ENCODE assay signal across 20 cellular contexts in the genomic region with DNA sequence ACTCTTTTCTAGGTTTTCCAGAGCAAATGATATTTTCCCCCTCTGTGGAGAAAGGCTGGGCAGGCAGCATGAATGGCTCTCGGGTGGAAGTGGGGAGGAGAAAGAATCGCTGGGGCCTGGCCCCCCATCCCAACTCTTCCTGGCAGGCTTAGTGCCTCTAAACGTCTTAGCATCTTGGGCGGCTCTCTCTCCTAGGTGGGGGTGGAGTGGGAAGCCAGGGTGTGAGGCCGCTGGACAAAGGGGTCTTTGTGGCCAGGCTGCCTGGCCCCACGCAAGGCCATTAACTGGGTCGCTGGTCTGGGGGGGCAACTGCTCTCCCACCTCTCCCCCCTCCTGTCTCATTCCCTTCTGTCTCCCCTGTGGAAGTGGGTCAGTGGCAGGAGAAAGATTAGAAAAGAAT. TPM values are rescaled to one million over a fixed set of nuclear protein-coding genes. Genes with fewer than 3 reads are reported as not detected.
DNase-seq lines count a peak whose midpoint lies in the region; ATAC-seq and TF ChIP-seq lines count a peak whose summit lies in the region.
"Had no signal": no experiment of that assay in that cellular context is flagged by ENCODE, and none has a peak within 500 bp of the region (broad histone marks: within the 10 kb centered on the region; RNA-seq: fewer than 3 reads in every experiment).

No MANE protein-coding gene starts in this region.

- H3K27me3 Mint-ChIP-seq in endodermal cell (ENCODE audit: insufficient read depth) (no peaks in the 10 kb centered on the region), neural progenitor cell (ENCODE audit: insufficient read depth, low read depth) (no peaks in the 10 kb centered on the region)
- H3K27me3 Mint-ChIP-seq: activated CD4-positive, alpha-beta T cell treated with anti-CD3 and anti-CD28 coated beads, Interleukin-2, amount 10 ng/mL, durations not matched to agents 7 days and 5 days had no signal

- peak overlapping the region; percentile 89 for H3K9ac ChIP-seq in adipocyte (ENCODE audit: low read length)
- H3K9ac ChIP-seq in endodermal cell (ENCODE audit: extremely low read depth, low read length, poor library complexity, severe bottlenecking), result no peak overlapping the region
- no peak overlapping the region for H3K9ac ChIP-seq in neural progenitor cell

- H3K27ac ChIP-seq in endodermal cell (ENCODE audit: low read depth, low read length), result peak overlapping the region; percentile 21
- H3K27ac ChIP-seq in neural progenitor cell, result no peak overlapping the region
- H3K27ac ChIP-seq in thoracic aorta, result peak overlapping the region; percentile 56 to 57
- H3K27ac ChIP-seq: HL-60 had no signal

- ATAC-seq in thoracic aorta (ENCODE audit: insufficient number of reproducible peaks, low FRiP score, low read depth), result no peak

- H3K27ac Mint-ChIP-seq in endodermal cell (no peak overlapping the region), neural progenitor cell (peak overlapping the region; percentile 74)

- H3K27me3 ChIP-seq in adipocyte (replicated peaks; ENCODE audit: control insufficient read depth, insufficient read depth, low read length) (no peaks in the 10 kb centered on the region), endodermal cell (ENCODE audit: control insufficient read depth, insufficient read depth, low read length, poor library complexity, severe bottlenecking) (no peaks in the 10 kb centered on the region), neural progenitor cell (no peaks in the 10 kb centered on the region), thoracic aorta (replicated peaks; ENCODE audit: insufficient read depth) (no peaks in the 10 kb centered on the region)

- no peak overlapping the region for H2AFZ ChIP-seq in neural progenitor cell (replicated peaks)

- H3K79me2 ChIP-seq in neural progenitor cell (ENCODE audit: low read depth), result peaks cover 3% of the 10 kb centered on the region

- TF ChIP-seq CTCF in endodermal cell (conservative IDR thresholded peaks at IDR 0.05), result no peak
- TF ChIP-seq CTCF in neural progenitor cell (IDR thresholded peaks at IDR 0.05), result no peak
- no peak for TF ChIP-seq CTCF in thoracic aorta (IDR thresholded peaks at IDR 0.05)

- no peaks in the 10 kb centered on the region for H3F3A ChIP-seq in neural progenitor cell (ENCODE audit: low read depth)

- no peak overlapping the region for H3K4me2 ChIP-seq in neural progenitor cell

- DNase-seq in adipocyte (ENCODE audit: low read depth) (no peak), endodermal cell (no peak), neural progenitor cell (ENCODE audit: low spot score) (no peak), thoracic aorta (ENCODE audit: low spot score) (no peak), DMS 273 (lab: John Stamatoyannopoulos, UW; ENCODE audit: unreplicated experiment) (no peak), GDM1 (lab: John Stamatoyannopoulos, UW) (no peak), activated gamma-delta T cell (lab: John Stamatoyannopoulos, UW) (no peak)
- DNase-seq in activated CD4-positive, alpha-beta T cell treated with anti-CD3 and anti-CD28 coated beads, Interleukin-2, amount 50 U/mL, for 1 hour, result no peak
- DNase-seq: activated naive CD4-positive, alpha-beta T cell; activated T-cell treated with anti-CD3 and anti-CD28 coated beads for 4 hours; HCEC 1CT; naive B cell; NCI-H2029; NCI-H446 had no signal

- peaks cover 93% of the 10 kb centered on the region for H3K36me3 ChIP-seq in adipocyte (ENCODE audit: control insufficient read depth, insufficient read depth, low read length, severe bottlenecking)
- H3K36me3 ChIP-seq in endodermal cell (ENCODE audit: control insufficient read depth, insufficient read depth, low read length), result peaks cover 56% of the 10 kb centered on the region
- H3K36me3 ChIP-seq in neural progenitor cell, result no peaks in the 10 kb centered on the region
- peaks cover 73% of the 10 kb centered on the region for H3K36me3 ChIP-seq in thoracic aorta

- H4K20me1 ChIP-seq in neural progenitor cell (ENCODE audit: low read depth), result peaks cover 52% of the 10 kb centered on the region

- WGBS in endodermal cell (ENCODE audit: insufficient coverage in 1 of 2, insufficient read length in 1 of 2), 2 experiments, result 90 to 91% methylated on average over 2 to 7 of the region's 7 CpGs

- H3K36me3 Mint-ChIP-seq in endodermal cell (ENCODE audit: low read depth) (peaks cover 58% of the 10 kb centered on the region), neural progenitor cell (peaks cover 33% of the 10 kb centered on the region)
- H3K36me3 Mint-ChIP-seq: naive B cell had no signal

- H3K4me3 ChIP-seq in adipocyte (ENCODE audit: low read length) (no peak overlapping the region), endodermal cell (ENCODE audit: low read length) (no peak overlapping the region), neural progenitor cell (no peak overlapping the region), thoracic aorta (no peak overlapping the region)
- H3K4me3 ChIP-seq: coronary artery, lung had no signal

- peaks cover 23% of the 10 kb centered on the region for H3K4me1 Mint-ChIP-seq in endodermal cell
- peaks cover 45% of the 10 kb centered on the region for H3K4me1 Mint-ChIP-seq in neural progenitor cell
- H3K4me1 Mint-ChIP-seq: naive B cell had no signal

- H3K4me1 ChIP-seq in adipocyte (ENCODE audit: control insufficient read depth, insufficient read depth, low read length) (peaks cover 97% of the 10 kb centered on the region), endodermal cell (ENCODE audit: control insufficient read depth, insufficient read depth, low read length) (peaks cover 12% of the 10 kb centered on the region), neural progenitor cell (no peaks in the 10 kb centered on the region), thoracic aorta (ENCODE audit: control insufficient read depth in 1 of 2, low read depth in 2 of 2) (peaks cover 41 to 80% of the 10 kb centered on the region in 2 donors)

- H3K4me3 Mint-ChIP-seq in endodermal cell (no peak overlapping the region), neural progenitor cell (no peak overlapping the region)
- H3K4me3 Mint-ChIP-seq: activated CD4-positive, alpha-beta T cell treated with anti-CD3 and anti-CD28 coated beads, Interleukin-2, amount 10 ng/mL, durations not matched to agents 7 days and 5 days; naive B cell had no signal

- H3K9me3 Mint-ChIP-seq in endodermal cell (no peaks in the 10 kb centered on the region), neural progenitor cell (no peaks in the 10 kb centered on the region)
- H3K9me3 Mint-ChIP-seq: activated CD4-positive, alpha-beta T cell treated with anti-CD3 and anti-CD28 coated beads, Interleukin-2, amount 10 ng/mL, durations not matched to agents 7 days and 5 days; naive B cell had no signal

- no peaks in the 10 kb centered on the region for H3K9me3 ChIP-seq in adipocyte (ENCODE audit: control insufficient read depth, low read length)
- no peaks in the 10 kb centered on the region for H3K9me3 ChIP-seq in endodermal cell (ENCODE audit: control insufficient read depth, low read length)
- H3K9me3 ChIP-seq in neural progenitor cell (ENCODE audit: low read depth), result no peaks in the 10 kb centered on the region
- H3K9me3 ChIP-seq in thoracic aorta, result no peaks in the 10 kb centered on the region

RNA-seq across cellular contexts. Expression of a gene that starts 4.7 kb away (rescaled TPM):
- not detected for total RNA-seq in endodermal cell
- polyA plus RNA-seq in endodermal cell (2013, experiment 1 of 2), result not detected
- polyA plus RNA-seq in endodermal cell (2013, experiment 2 of 2), result not detected
- total RNA-seq in neural progenitor cell (ENCODE audit: low replicate concordance), result not detected in 2 replicates
- not detected for total RNA-seq in thoracic aorta
- total RNA-seq: activated CD4-positive, alpha-beta T cell treated with anti-CD3 and anti-CD28 coated beads, Interleukin-2, amount 10 ng/mL, durations not matched to agents 7 days and 5 days; astrocyte; frontal cortex; lung had no signal
- polyA plus RNA-seq: lung had no signal

RNA-seq across cellular contexts. Expression of a gene that starts 14.4 kb away (rescaled TPM):
- total RNA-seq in endodermal cell (10 to 100 TPM; 74.5 to 87.7 TPM), neural progenitor cell (ENCODE audit: low replicate concordance) (13.9 and 31.9 TPM in 2 replicates), thoracic aorta (100 to 1,000 TPM; 663 to 755 TPM)
- 42.2 TPM for polyA plus RNA-seq in endodermal cell (2013, experiment 1 of 2)
- polyA plus RNA-seq in endodermal cell (2013, experiment 2 of 2), result 43.6 TPM

RNA-seq across cellular contexts. Expression of a gene that starts 31.6 kb away (rescaled TPM):
- 100 to 1,000 TPM in 1 of 2 donors, 10 to 100 TPM in 1; 60.2 to 102 TPM for total RNA-seq in endodermal cell
- 37.7 TPM for polyA plus RNA-seq in endodermal cell (2013, experiment 1 of 2)
- 30.1 TPM for polyA plus RNA-seq in endodermal cell (2013, experiment 2 of 2)
- 12.9 and 21.6 TPM in 2 replicates for total RNA-seq in neural progenitor cell (ENCODE audit: low replicate concordance)
- total RNA-seq in thoracic aorta, result 100 to 1,000 TPM; 133 to 185 TPM

RNA-seq across cellular contexts. Expression of a gene that starts 53.8 kb away (rescaled TPM):
- total RNA-seq in endodermal cell, result 10 to 100 TPM; 13.5 to 21.7 TPM
- 37.0 TPM for polyA plus RNA-seq in endodermal cell (2013, experiment 1 of 2)
- polyA plus RNA-seq in endodermal cell (2013, experiment 2 of 2), result 34.9 TPM
- total RNA-seq in neural progenitor cell (ENCODE audit: low replicate concordance), result 19.8 and 41.3 TPM in 2 replicates
- total RNA-seq in thoracic aorta, result 10 to 100 TPM; 30.5 to 39.3 TPM

Comparison
In these comparisons a context has a peak if more than half of its experiments do, and no peak if none do; other contexts are left out.
1. RNA of a gene that starts 14.4 kb away (total RNA-seq): 663 to 755 TPM in thoracic aorta; 74.5 to 87.7 TPM in endodermal cell and 13.9 to 31.9 TPM in neural progenitor cell; every median in the first group is over 4 times any median in the second.